In the genomic region with DNA sequence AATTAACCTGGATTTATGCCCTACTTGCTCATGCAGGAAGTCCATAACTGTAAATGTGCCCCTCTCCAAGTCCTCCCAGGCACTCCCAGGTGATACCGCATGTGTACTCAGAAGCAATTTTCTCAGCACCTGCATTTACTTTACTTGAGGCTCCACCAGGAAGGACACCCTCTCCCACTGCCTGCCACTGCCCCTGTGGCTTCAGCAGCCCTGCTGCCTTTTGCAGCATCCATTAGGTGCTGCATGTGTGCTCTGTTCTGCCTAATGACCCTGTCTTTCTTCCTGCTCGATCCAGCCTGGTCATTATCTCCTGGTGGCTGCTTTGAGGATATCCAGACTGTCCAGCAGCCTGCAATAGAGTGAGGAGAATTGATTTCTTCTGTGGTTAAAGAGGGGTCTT, we compare ENCODE assay signal across 24 cellular contexts.
A peak's percentile ranks its signal among the peaks of the same experiment; 100 is the strongest.
DNase-seq lines count a peak whose midpoint lies in the region; ATAC-seq and TF ChIP-seq lines count a peak whose summit lies in the region.
"Had no signal": no experiment of that assay in that cellular context is flagged by ENCODE, and none has a peak within 500 bp of the region (broad histone marks: within the 10 kb centered on the region; RNA-seq: fewer than 3 reads in every experiment).

No MANE protein-coding gene starts in this region.

- H3K4me1 Mint-ChIP-seq in glutamatergic neuron (ENCODE audit: low read depth, unreplicated experiment): peaks cover 22% of the 10 kb centered on the region
- H3K4me1 Mint-ChIP-seq: activated naive CD8-positive, alpha-beta T cell treated with anti-CD3 and anti-CD28 coated beads, Interleukin-2, amount 10 ng/mL, durations not matched to agents 7 days and 5 days; CD8-positive, alpha-beta memory T cell; central memory CD8-positive, alpha-beta T cell; T-cell had no signal

- ATAC-seq in HG02938 (IDR thresholded peaks at IDR 0.05; ENCODE audit: unreplicated experiment): no peak
- ATAC-seq: A549, K562, Panc1, T-cell had no signal

- peaks cover 2% of the 10 kb centered on the region for H3K9me3 Mint-ChIP-seq in glutamatergic neuron (ENCODE audit: unreplicated experiment)
- H3K9me3 Mint-ChIP-seq: activated CD4-positive, alpha-beta memory T cell treated with anti-CD3 and anti-CD28 coated beads for 36 hours; type B pancreatic cell had no signal

- peak overlapping the region; percentile 15 for H3K27ac Mint-ChIP-seq in glutamatergic neuron (ENCODE audit: unreplicated experiment)
- H3K27ac Mint-ChIP-seq: activated CD4-positive, alpha-beta memory T cell treated with anti-CD3 and anti-CD28 coated beads for 36 hours; activated naive CD8-positive, alpha-beta T cell treated with anti-CD3 and anti-CD28 coated beads, Interleukin-2, amount 10 ng/mL, durations not matched to agents 7 days and 5 days; CD8-positive, alpha-beta memory T cell; T-cell; type B pancreatic cell had no signal

- DNase-seq in NCI-H510A treated with DMSO at 0.1 percent for 48 hours (lab: John Stamatoyannopoulos, UW) (peak; percentile 44), NCI-H510A (lab: John Stamatoyannopoulos, UW) (no peak), NCI-H69 (lab: John Stamatoyannopoulos, UW) (peak; percentile 94), glutamatergic neuron (no peak), OCI-M1 (lab: John Stamatoyannopoulos, UW) (no peak), GM10266 (ENCODE audit: extremely low spot score) (no peak), iPS-NIHi7 (ENCODE audit: extremely low spot score) (no peak)
- DNase-seq: activated CD4-positive, alpha-beta memory T cell treated with anti-CD3 and anti-CD28 coated beads for 36 hours; activated naive CD8-positive, alpha-beta T cell treated with anti-CD3 and anti-CD28 coated beads, Interleukin-2, amount 10 ng/mL, durations not matched to agents 7 days and 5 days; CD8-positive, alpha-beta memory T cell; DMS79 treated with DMSO at 0.1 percent for 48 hours; dorsolateral prefrontal cortex; mammary epithelial cell; MM.1S; NCI-H2171 treated with DMSO at 0.1 percent for 48 hours; SIG-M5; stimulated activated CD4-positive, alpha-beta T cell treated with anti-CD3 and anti-CD28 coated beads, Interleukin-2, amount 100 ng/mL, for 24 hours; T-cell had no signal

- H3K4me3 Mint-ChIP-seq in glutamatergic neuron (ENCODE audit: unreplicated experiment): no peak overlapping the region
- H3K4me3 Mint-ChIP-seq: activated CD4-positive, alpha-beta memory T cell treated with anti-CD3 and anti-CD28 coated beads for 36 hours; activated naive CD8-positive, alpha-beta T cell treated with anti-CD3 and anti-CD28 coated beads, Interleukin-2, amount 10 ng/mL, durations not matched to agents 7 days and 5 days; CD8-positive, alpha-beta memory T cell; central memory CD8-positive, alpha-beta T cell; T-cell; type B pancreatic cell had no signal

- H3K36me3 Mint-ChIP-seq in glutamatergic neuron (ENCODE audit: unreplicated experiment): peaks cover 5% of the 10 kb centered on the region
- H3K36me3 Mint-ChIP-seq: activated CD4-positive, alpha-beta memory T cell treated with anti-CD3 and anti-CD28 coated beads for 36 hours; activated naive CD8-positive, alpha-beta T cell treated with anti-CD3 and anti-CD28 coated beads, Interleukin-2, amount 10 ng/mL, durations not matched to agents 7 days and 5 days; CD8-positive, alpha-beta memory T cell; T-cell; type B pancreatic cell had no signal

- H3K27me3 Mint-ChIP-seq in glutamatergic neuron (ENCODE audit: unreplicated experiment): peaks cover 9% of the 10 kb centered on the region
- H3K27me3 Mint-ChIP-seq: activated CD4-positive, alpha-beta memory T cell treated with anti-CD3 and anti-CD28 coated beads for 36 hours; activated naive CD8-positive, alpha-beta T cell treated with anti-CD3 and anti-CD28 coated beads, Interleukin-2, amount 10 ng/mL, durations not matched to agents 7 days and 5 days; central memory CD8-positive, alpha-beta T cell; T-cell; type B pancreatic cell had no signal

- no peak for TF ChIP-seq CTCF in glutamatergic neuron (IDR thresholded peaks at IDR 0.05; ENCODE audit: partially characterized antibody, unreplicated experiment)
- TF ChIP-seq CTCF in GM10266 (IDR thresholded peaks at IDR 0.05; ENCODE audit: control insufficient read depth, insufficient read depth, low read depth, missing control alignments): no peak

Comparison
In these comparisons a context has a peak if more than half of its experiments do, and no peak if none do; other contexts are left out.
1. DNase-seq: peak in NCI-H510A treated with DMSO at 0.1 percent for 48 hours (single experiment) and NCI-H69 (single experiment); none in NCI-H510A (single experiment), glutamatergic neuron (single experiment), OCI-M1 (single experiment), GM10266 (single experiment) and iPS-NIHi7 (single experiment).